In genomic region chr1:3821934-3822307, GRCh38 we compare ENCODE assay signal across 26 cellular contexts. TPM values are rescaled to one million over a fixed set of nuclear protein-coding genes. Genes with fewer than 3 reads are reported as not detected.
"Had no signal": no experiment of that assay in that cellular context is flagged by ENCODE, and none has a peak within 500 bp of the region (broad histone marks: within the 10 kb centered on the region; RNA-seq: fewer than 3 reads in every experiment).

No MANE protein-coding gene starts in this region.

- H3K4me3 ChIP-seq: body of pancreas, dorsolateral prefrontal cortex, lung, suprapubic skin, transverse colon, vagina had no signal

- H3K9me3 Mint-ChIP-seq: activated CD4-positive, alpha-beta T cell treated with anti-CD3 and anti-CD28 coated beads, Interleukin-2, amount 10 ng/mL, durations not matched to agents 24 days and 14 days; activated CD8-positive, alpha-beta T cell treated with anti-CD3 and anti-CD28 coated beads for 36 hours; activated naive CD4-positive, alpha-beta T cell treated with anti-CD3 and anti-CD28 coated beads for 36 hours; activated T-helper 17 cell treated with anti-CD3 and anti-CD28 coated beads, Interleukin-2, amount 50 U/mL, for 72 hours; mesothelial cell of epicardium; natural killer cell treated with Interleukin-12 subunit alpha and Interleukin-12 subunit beta and Interleukin-15 and Interleukin-18, amount 100 ng/mL, for 72 hours; stimulated activated naive CD8-positive, alpha-beta T cell treated with anti-CD3 and anti-CD28 coated beads, Interleukin-15, Interleukin-2, amounts not matched to agents 100 ng/mL and 50 ng/mL, for 24 hours had no signal

- H3K4me1 ChIP-seq: body of pancreas, suprapubic skin, transverse colon, vagina had no signal

- H3K27me3 ChIP-seq: body of pancreas, dorsolateral prefrontal cortex, foreskin keratinocyte, suprapubic skin, transverse colon, vagina had no signal

- ATAC-seq: activated CD8-positive, alpha-beta T cell treated with anti-CD3 and anti-CD28 coated beads for 36 hours; activated T-helper 17 cell treated with anti-CD3 and anti-CD28 coated beads, Interleukin-2, amount 50 U/mL, for 72 hours; body of pancreas; foreskin keratinocyte; left colon; natural killer cell treated with Interleukin-12 subunit alpha and Interleukin-12 subunit beta and Interleukin-15 and Interleukin-18, amount 100 ng/mL, for 72 hours had no signal

- FAIRE-seq: colon, islet of Langerhans had no signal

- H3K9me3 ChIP-seq: body of pancreas, suprapubic skin, transverse colon, vagina had no signal

- H3K4me1 Mint-ChIP-seq: activated CD4-positive, alpha-beta T cell treated with anti-CD3 and anti-CD28 coated beads, Interleukin-2, amount 10 ng/mL, durations not matched to agents 24 days and 14 days; activated T-helper 17 cell treated with anti-CD3 and anti-CD28 coated beads, Interleukin-2, amount 50 U/mL, for 72 hours had no signal

- H3K27ac Mint-ChIP-seq: activated CD4-positive, alpha-beta T cell treated with anti-CD3 and anti-CD28 coated beads, Interleukin-2, amount 10 ng/mL, durations not matched to agents 24 days and 14 days; activated CD8-positive, alpha-beta T cell treated with anti-CD3 and anti-CD28 coated beads for 36 hours; activated naive CD4-positive, alpha-beta T cell treated with anti-CD3 and anti-CD28 coated beads for 36 hours; activated T-helper 17 cell treated with anti-CD3 and anti-CD28 coated beads, Interleukin-2, amount 50 U/mL, for 72 hours; natural killer cell treated with Interleukin-12 subunit alpha and Interleukin-12 subunit beta and Interleukin-15 and Interleukin-18, amount 100 ng/mL, for 72 hours; progenitor cell of endocrine pancreas; stimulated activated naive CD8-positive, alpha-beta T cell treated with anti-CD3 and anti-CD28 coated beads, Interleukin-15, Interleukin-2, amounts not matched to agents 100 ng/mL and 50 ng/mL, for 24 hours had no signal

- H3K27me3 Mint-ChIP-seq: activated CD4-positive, alpha-beta T cell treated with anti-CD3 and anti-CD28 coated beads, Interleukin-2, amount 10 ng/mL, durations not matched to agents 24 days and 14 days; activated CD8-positive, alpha-beta T cell treated with anti-CD3 and anti-CD28 coated beads for 36 hours; activated T-helper 17 cell treated with anti-CD3 and anti-CD28 coated beads, Interleukin-2, amount 50 U/mL, for 72 hours; natural killer cell treated with Interleukin-12 subunit alpha and Interleukin-12 subunit beta and Interleukin-15 and Interleukin-18, amount 100 ng/mL, for 72 hours; progenitor cell of endocrine pancreas; stimulated activated naive CD8-positive, alpha-beta T cell treated with anti-CD3 and anti-CD28 coated beads, Interleukin-15, Interleukin-2, amounts not matched to agents 100 ng/mL and 50 ng/mL, for 24 hours had no signal

- H3K4me3 Mint-ChIP-seq: activated CD4-positive, alpha-beta T cell treated with anti-CD3 and anti-CD28 coated beads, Interleukin-2, amount 10 ng/mL, durations not matched to agents 24 days and 14 days; activated CD8-positive, alpha-beta T cell treated with anti-CD3 and anti-CD28 coated beads for 36 hours; activated naive CD4-positive, alpha-beta T cell treated with anti-CD3 and anti-CD28 coated beads for 36 hours; activated T-helper 17 cell treated with anti-CD3 and anti-CD28 coated beads, Interleukin-2, amount 50 U/mL, for 72 hours; mesothelial cell of epicardium; natural killer cell treated with Interleukin-12 subunit alpha and Interleukin-12 subunit beta and Interleukin-15 and Interleukin-18, amount 100 ng/mL, for 72 hours; stimulated activated naive CD8-positive, alpha-beta T cell treated with anti-CD3 and anti-CD28 coated beads, Interleukin-15, Interleukin-2, amounts not matched to agents 100 ng/mL and 50 ng/mL, for 24 hours had no signal

- H3K27ac ChIP-seq: body of pancreas, foreskin keratinocyte, suprapubic skin, transverse colon, vagina had no signal

- DNase-seq: activated CD4-positive, alpha-beta T cell treated with anti-CD3 and anti-CD28 coated beads, Interleukin-2, amount 10 ng/mL, durations not matched to agents 24 days and 14 days; activated CD4-positive, CD25-positive, alpha-beta regulatory T cell; activated CD8-positive, alpha-beta T cell treated with anti-CD3 and anti-CD28 coated beads for 36 hours; activated naive CD4-positive, alpha-beta T cell treated with anti-CD3 and anti-CD28 coated beads for 36 hours; activated T-cell treated with anti-CD3 and anti-CD28 coated beads, Interleukin-2, amount 50 U/mL, for 1 hour; body of pancreas; dorsolateral prefrontal cortex; foreskin keratinocyte; hippocampal formation; left colon; occipital lobe; stimulated activated CD4-positive, alpha-beta T cell treated with anti-CD3 and anti-CD28 coated beads, Interleukin-12 subunit alpha, Interleukin-12 subunit beta, amount 100 ng/mL, for 4 hours; stimulated activated CD4-positive, alpha-beta T cell treated with anti-CD3 and anti-CD28 coated beads, Interleukin-1b, Interleukin-23, amount 100 ng/mL, for 48 hours; transverse colon had no signal

RNA-seq across cellular contexts. Expression of gene SMIM1, which starts 49.4 kb away (rescaled TPM):
- total RNA-seq: natural killer cell treated with Interleukin-12 subunit alpha and Interleukin-12 subunit beta and Interleukin-15 and Interleukin-18, amount 100 ng/mL, for 72 hours; T-helper 2 cell treated with Interferon-gamma antibody and Interleukin-4, amounts not matched to agents 100 ng/mL and 5 ng/mL, for 36 hours; transverse colon; vagina had no signal
- polyA plus RNA-seq: fibroblast of lung had no signal
